10 cellular contexts compared by ENCODE assay signal in the genomic region with DNA sequence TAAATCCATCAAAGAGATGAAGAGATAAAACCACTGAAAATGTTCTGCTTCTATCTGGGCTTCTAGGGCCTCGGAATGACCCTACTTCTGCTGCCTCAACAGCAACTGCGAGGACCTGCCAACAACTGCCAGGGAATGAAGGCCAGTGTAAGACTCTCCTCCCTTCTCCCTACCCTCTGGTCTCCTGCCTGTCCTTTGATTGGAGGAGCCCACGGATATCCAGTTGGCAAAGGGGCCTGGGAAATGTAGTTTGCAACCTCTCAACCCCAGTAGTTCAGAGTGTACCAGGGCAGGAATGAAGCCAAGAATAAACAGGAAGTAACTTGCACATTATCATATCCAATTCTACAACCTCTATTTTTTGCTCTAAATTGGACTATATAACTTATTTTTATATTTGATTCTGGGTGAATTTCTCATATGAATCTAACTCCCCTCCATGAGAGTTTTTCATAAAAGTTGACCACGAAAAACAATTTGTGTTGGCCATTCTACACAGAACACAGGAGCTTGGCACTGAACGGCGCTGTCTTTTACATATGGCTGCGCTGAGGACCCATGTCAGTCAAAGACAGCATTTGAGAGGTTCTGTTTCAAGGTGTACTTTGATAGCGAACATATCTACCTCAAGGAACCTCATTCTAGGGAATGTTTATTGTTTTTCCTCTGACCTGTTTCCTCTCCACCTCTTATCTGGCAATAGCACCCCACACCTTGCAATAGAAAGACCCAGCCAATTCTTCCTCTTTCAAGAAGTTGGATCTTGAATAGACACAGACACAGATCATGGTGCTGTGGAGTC.
DNase-seq lines count a peak whose midpoint lies in the region; ATAC-seq lines count a peak whose summit lies in the region.
"Had no signal": no experiment of that assay in that cellular context is flagged by ENCODE, and none has a peak within 500 bp of the region (broad histone marks: within the 10 kb centered on the region; RNA-seq: fewer than 3 reads in every experiment).

No MANE protein-coding gene starts in this region.

- H3K36me3 ChIP-seq in SJCRH30: no peaks in the 10 kb centered on the region

- peak; percentile 91 to 95 for ATAC-seq in left cardiac atrium
- ATAC-seq in HG02938 (IDR thresholded peaks at IDR 0.05; ENCODE audit: unreplicated experiment): no peak
- no peak for ATAC-seq in HG03196 (IDR thresholded peaks at IDR 0.05; ENCODE audit: unreplicated experiment)
- ATAC-seq in HG03571 (IDR thresholded peaks at IDR 0.05; ENCODE audit: unreplicated experiment): no peak

- no peaks in the 10 kb centered on the region for H3K4me1 ChIP-seq in SJCRH30

- no peak overlapping the region for H3K27ac ChIP-seq in SJCRH30
- H3K27ac ChIP-seq: skin epidermis had no signal

- no peaks in the 10 kb centered on the region for H3K9me3 ChIP-seq in SJCRH30 (replicated peaks)

- intact Hi-C loops in left cardiac atrium (cut with DNase I): no loop called here

- H3K4me3 ChIP-seq in SJCRH30: no peak overlapping the region
- H3K4me3 ChIP-seq: skin epidermis had no signal

- H3K27me3 ChIP-seq in SJCRH30: no peaks in the 10 kb centered on the region

- DNase-seq in CMK (ENCODE audit: low read depth): peak; percentile 43
- peak; percentile 75 for DNase-seq in LHCN-M2 (ENCODE audit: low read depth)
- DNase-seq in SJCRH30: peak; percentile 68 to 81
- peak; percentile 36 for DNase-seq in left cardiac atrium
- no peak for DNase-seq in activated T-cell treated with anti-CD3 and anti-CD28 coated beads, Interleukin-2, amount 50 U/mL, for 48 hours
- DNase-seq: activated T-cell treated with anti-CD3 and anti-CD28 coated beads, Interleukin-2, amount 50 U/mL, for 72 hours had no signal

Comparison
In these comparisons a context has a peak if more than half of its experiments do, and no peak if none do; other contexts are left out.
1. DNase-seq: peak in CMK (single experiment), LHCN-M2 (single experiment), SJCRH30 (2 of 2) and left cardiac atrium (single experiment); none in activated T-cell treated with anti-CD3 and anti-CD28 coated beads, Interleukin-2, amount 50 U/mL, for 48 hours (0 of 2).
2. ATAC-seq: peak in left cardiac atrium (2 of 2); none in HG02938 (single experiment), HG03196 (single experiment) and HG03571 (single experiment).